In the genomic region with DNA sequence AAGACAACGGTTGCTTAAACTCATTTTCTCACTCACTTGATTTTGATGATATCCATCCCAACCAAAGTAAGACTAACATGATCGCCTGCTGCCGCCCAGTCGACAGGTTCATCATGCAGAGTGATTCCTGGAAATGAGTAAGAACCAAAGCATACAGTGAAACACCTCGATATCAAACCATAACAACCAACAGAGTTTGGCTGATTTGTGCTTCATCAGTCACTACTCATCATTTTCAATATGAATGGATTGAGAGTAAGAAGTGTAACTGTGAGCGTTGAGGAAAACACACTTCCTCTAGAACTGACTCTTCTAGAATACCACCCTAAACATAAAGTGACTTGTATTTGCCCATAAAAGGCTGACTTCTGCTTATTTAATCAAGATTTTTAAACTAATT, we compare ENCODE assay signal across 10 cellular contexts. TPM values are rescaled to one million over a fixed set of nuclear protein-coding genes. Genes with fewer than 3 reads are reported as not detected.
DNase-seq lines count a peak whose midpoint lies in the region; ATAC-seq and TF ChIP-seq lines count a peak whose summit lies in the region.
"Had no signal": no experiment of that assay in that cellular context is flagged by ENCODE, and none has a peak within 500 bp of the region (broad histone marks: within the 10 kb centered on the region; RNA-seq: fewer than 3 reads in every experiment).

No MANE protein-coding gene starts in this region.

- H3K27me3 Mint-ChIP-seq in chondrocyte (ENCODE audit: low read depth), result no peaks in the 10 kb centered on the region

- no peak overlapping the region for H3K27ac Mint-ChIP-seq in chondrocyte (ENCODE audit: unreplicated experiment)

- H3K4me3 Mint-ChIP-seq in chondrocyte (ENCODE audit: unreplicated experiment), result no peak overlapping the region

- no peaks in the 10 kb centered on the region for H3K4me1 Mint-ChIP-seq in chondrocyte (ENCODE audit: low read depth)

- H3K36me3 Mint-ChIP-seq in chondrocyte (ENCODE audit: low read depth), result peaks cover 27% of the 10 kb centered on the region

- ATAC-seq in GM18508 (IDR thresholded peaks at IDR 0.05; ENCODE audit: insufficient read depth, unreplicated experiment) (peak; percentile 89), GM21528 (IDR thresholded peaks at IDR 0.05; ENCODE audit: low FRiP score, unreplicated experiment) (peak; percentile 69), HG03439 (IDR thresholded peaks at IDR 0.05; ENCODE audit: unreplicated experiment) (peak; percentile 87)
- ATAC-seq: left ventricle myocardium superior had no signal

- peaks cover 10% of the 10 kb centered on the region for H3K9me3 Mint-ChIP-seq in chondrocyte (ENCODE audit: low read depth)

- no peak for TF ChIP-seq CTCF in chondrocyte (IDR thresholded peaks at IDR 0.05)

- TF ChIP-seq POLR2A in erythroblast (IDR thresholded peaks at IDR 0.05; ENCODE audit: low read length), result no peak

- peak; percentile 8 to 41 for DNase-seq in stimulated activated CD4-positive, alpha-beta T cell treated with anti-CD3 and anti-CD28 coated beads, Interleukin-12 subunit alpha, Interleukin-12 subunit beta, amount 100 ng/mL, for 24 hours (ENCODE audit: low read depth in 2 of 2)
- DNase-seq in CD1c-positive myeloid dendritic cell (ENCODE audit: extremely low spot score), result no peak
- no peak for DNase-seq in chondrocyte (ENCODE audit: low spot score)
- no peak for DNase-seq in erythroblast (lab: John Stamatoyannopoulos, UW)
- no peak for DNase-seq in hippocampal formation (lab: John Stamatoyannopoulos, UW)
- DNase-seq: left ventricle myocardium superior had no signal

RNA-seq across cellular contexts. Expression of a gene that starts 29.2 kb away (rescaled TPM):
- total RNA-seq in chondrocyte, result 0.18 to 0.40 TPM (median 0.39 TPM) in 3 replicates
- total RNA-seq: NCI-H460 had no signal

Comparison
In these comparisons a context has a peak if more than half of its experiments do, and no peak if none do; other contexts are left out.
1. DNase-seq: peak in stimulated activated CD4-positive, alpha-beta T cell treated with anti-CD3 and anti-CD28 coated beads, Interleukin-12 subunit alpha, Interleukin-12 subunit beta, amount 100 ng/mL, for 24 hours (2 of 2); none in CD1c-positive myeloid dendritic cell (single experiment), chondrocyte (single experiment), erythroblast (0 of 2) and hippocampal formation (0 of 2).
2. Peak in every context shown above with its lines, with median percentiles within 50 percentile points of each other: ATAC-seq.